8 cellular contexts compared by ENCODE assay signal in the genomic region with DNA sequence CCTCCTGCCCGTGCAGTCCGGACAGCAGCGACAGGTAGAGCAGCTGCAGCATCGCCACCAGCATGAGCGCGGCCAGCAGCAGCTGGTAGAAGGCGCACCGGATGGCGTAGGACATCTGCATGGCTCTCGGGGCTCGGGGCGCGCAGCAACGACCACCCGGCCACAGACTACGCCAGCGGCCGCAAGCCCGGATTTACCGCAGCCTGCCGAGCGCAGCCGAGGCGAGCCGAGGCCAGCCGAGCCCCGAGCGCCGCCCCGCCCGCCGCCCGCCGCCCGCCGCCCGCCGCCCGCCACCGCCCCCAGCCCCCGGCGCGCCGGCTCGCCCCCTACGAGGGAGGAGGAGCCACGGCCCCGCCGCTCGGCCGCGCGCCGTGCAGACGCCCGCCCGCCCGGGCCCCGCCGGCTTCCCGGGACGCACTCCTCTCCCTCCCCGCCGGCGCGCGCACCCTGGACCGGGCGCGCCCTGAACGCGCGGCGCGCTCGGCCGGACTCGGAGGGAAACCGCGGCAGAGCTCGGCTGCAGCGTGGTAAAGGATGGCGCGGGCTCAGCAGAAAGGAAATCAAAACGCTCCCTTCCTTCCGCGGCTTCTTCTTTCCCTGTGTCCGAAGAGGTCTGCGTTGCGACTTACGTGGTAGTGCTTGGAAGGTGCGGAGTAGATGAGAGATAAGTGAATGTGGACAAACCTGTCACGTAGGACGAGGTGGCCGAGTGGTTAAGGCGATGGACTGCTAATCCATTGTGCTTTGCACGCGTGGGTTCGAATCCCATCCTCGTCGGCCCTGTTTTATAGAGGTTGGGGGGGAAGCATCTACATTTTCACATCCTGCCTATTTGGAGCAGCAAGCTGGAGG. TPM values are rescaled to one million over a fixed set of nuclear protein-coding genes. Genes with fewer than 3 reads are reported as not detected.
A peak's percentile ranks its signal among the peaks of the same experiment; 100 is the strongest.
DNase-seq lines count a peak whose midpoint lies in the region; ATAC-seq and TF ChIP-seq lines count a peak whose summit lies in the region.

A gene (minus strand): TSS at position 205 of the 852 bp plus-strand sequence. CDS start 84 bp downstream, at position 121.

- 1% methylated on average over 101 of the region's 101 CpGs for WGBS in ectodermal cell, 2 experiments

- in situ Hi-C loops in GM13976 (cut with MboI; ENCODE audit: low sequenced_read_pairs, unreplicated experiment), result no loop called here

- H3K4me3 ChIP-seq in ectodermal cell (ENCODE audit: insufficient read depth, low read depth, low read length) (peak within 1 kb of the TSS; percentile 68), lower lobe of right lung (peak within 1 kb of the TSS; percentile 85)

- H3K27me3 ChIP-seq in ectodermal cell (ENCODE audit: control insufficient read depth, insufficient read depth, low read length, poor library complexity, severe bottlenecking) (no peaks in the 10 kb centered on the region), lower lobe of right lung (ENCODE audit: low read depth) (no peaks in the 10 kb centered on the region)

- H3K36me3 ChIP-seq in ectodermal cell (ENCODE audit: control insufficient read depth, insufficient read depth, low read length) (no peaks in the 10 kb centered on the region), lower lobe of right lung (peaks cover under 1% of the 10 kb centered on the region)

- peaks cover 16% of the 10 kb centered on the region for H3K4me1 ChIP-seq in ectodermal cell (ENCODE audit: control insufficient read depth, insufficient read depth, low read length)
- peaks cover 39% of the 10 kb centered on the region for H3K4me1 ChIP-seq in lower lobe of right lung

- H3K9me3 ChIP-seq in ectodermal cell (ENCODE audit: control insufficient read depth, low read length), result no peaks in the 10 kb centered on the region
- no peaks in the 10 kb centered on the region for H3K9me3 ChIP-seq in lower lobe of right lung

- intact Hi-C loops in lower lobe of right lung (cut with DNase I), result no loop called here

- peak; percentile 31 for ATAC-seq in HG03571 (IDR thresholded peaks at IDR 0.05; ENCODE audit: unreplicated experiment)
- peak; percentile 81 to 84 for ATAC-seq in lower lobe of right lung
- ATAC-seq in HG03565 (IDR thresholded peaks at IDR 0.05; ENCODE audit: unreplicated experiment), result no peak

- DNase-seq in GM13976 (ENCODE audit: low spot score), result peak; percentile 86
- peak; percentile 86 for DNase-seq in NCI-H82 (lab: John Stamatoyannopoulos, UW)
- DNase-seq in activated CD8-positive, alpha-beta memory T cell treated with anti-CD3 and anti-CD28 coated beads for 1 hour (ENCODE audit: extremely low read depth in 1 of 2, low read depth in 1 of 2), result peak; percentile 48 to 57
- DNase-seq in lower lobe of right lung, result peak; percentile 84
- DNase-seq in stimulated activated CD4-positive, alpha-beta T cell treated with anti-CD3 and anti-CD28 coated beads, Interleukin-4, amount 100 ng/mL, for 4 hours, result peak; percentile 75 to 82

- TF ChIP-seq CTCF in GM13976 (IDR thresholded peaks at IDR 0.05; ENCODE audit: borderline replicate concordance, control extremely low read depth, extremely low read depth, insufficient read depth, missing control alignments) (no peak), lower lobe of right lung (IDR thresholded peaks at IDR 0.05) (no peak)

- H3K27ac ChIP-seq in ectodermal cell (ENCODE audit: insufficient read depth, low read depth, low read length, poor library complexity, severe bottlenecking) (peak within 1 kb of the TSS; percentile 64), lower lobe of right lung (peak within 1 kb of the TSS; percentile 89)

RNA-seq across cellular contexts. Expression of the gene that starts here (rescaled TPM):
- polyA plus RNA-seq in ectodermal cell (2013, experiment 1 of 4), result 51.4 TPM
- polyA plus RNA-seq in ectodermal cell (2013, experiment 2 of 4), result 50.2 TPM
- 45.4 TPM for polyA plus RNA-seq in ectodermal cell (2013, experiment 3 of 4)
- polyA plus RNA-seq in ectodermal cell (2013, experiment 4 of 4), result 47.5 TPM
- 22.6 TPM for total RNA-seq in lower lobe of right lung
